Comparison of ENCODE assay signal across 20 cellular contexts in the genomic region with DNA sequence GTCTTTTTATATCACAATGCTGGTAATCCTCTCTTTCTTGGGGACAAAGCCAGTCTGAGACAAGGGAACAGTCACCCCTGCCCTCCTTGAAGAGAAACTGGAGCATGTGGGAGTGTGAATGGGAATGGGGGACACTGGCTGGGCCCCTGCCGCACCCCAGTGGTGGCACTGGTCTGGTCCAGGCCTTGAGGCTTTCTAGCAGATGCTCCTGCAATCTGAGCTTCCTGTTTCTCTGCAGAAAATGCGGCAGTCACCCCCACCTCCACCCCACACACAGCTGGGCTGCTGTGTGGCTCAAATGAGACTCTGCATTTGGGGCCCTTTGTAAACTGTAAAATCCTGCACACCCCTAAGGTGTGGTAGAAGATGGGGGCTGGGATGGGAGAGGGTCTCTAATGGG. TPM values are rescaled to one million over a fixed set of nuclear protein-coding genes. Genes with fewer than 3 reads are reported as not detected.
DNase-seq lines count a peak whose midpoint lies in the region; ATAC-seq lines count a peak whose summit lies in the region.
"Had no signal": no experiment of that assay in that cellular context is flagged by ENCODE, and none has a peak within 500 bp of the region (broad histone marks: within the 10 kb centered on the region; RNA-seq: fewer than 3 reads in every experiment).

No MANE protein-coding gene starts in this region.

- no peaks in the 10 kb centered on the region for H3K36me3 Mint-ChIP-seq in memory B cell

- H4K20me1 ChIP-seq in BLaER1 treated with 17β-estradiol and CSF1 and Interleukin-3, amounts not matched to agents 10 nM and 100 nM = peaks cover 0 to 64% (median 38%) of the 10 kb centered on the region in 11 experiments; a peak in 18 of 22 replicates

- 77% methylated on average over 2 of the region's 2 CpGs for WGBS in HUES64

- H3K4me1 Mint-ChIP-seq in memory B cell = peaks cover 14% of the 10 kb centered on the region

- H3K27ac Mint-ChIP-seq in memory B cell = no peak overlapping the region
- H3K27ac Mint-ChIP-seq: CD14-positive monocyte; T-helper 1 cell treated with Interleukin-12 subunit alpha and Interleukin-12 subunit beta and Interleukin-4 antibody, amounts not matched to agents 30 μg/mL and 1 μg/mL, for 36 hours had no signal

- H3K27ac ChIP-seq in BLaER1 treated with 17β-estradiol and CSF1 and Interleukin-3, amounts not matched to agents 10 nM and 100 nM = no peak overlapping the region
- peak overlapping the region; percentile 13; the same call in 1 of the 2 replicates for H3K27ac ChIP-seq in HUES64 (ENCODE audit: low read depth, low read length)
- H3K27ac ChIP-seq: Peyer's patch had no signal

- no peaks in the 10 kb centered on the region for H3K9me3 ChIP-seq in BLaER1 treated with 17β-estradiol and CSF1 and Interleukin-3, amounts not matched to agents 10 nM and 100 nM (replicated peaks in 1 of 11)
- no peaks in the 10 kb centered on the region for H3K9me3 ChIP-seq in HUES64 (ENCODE audit: insufficient read depth, low read depth, low read length)
- H3K9me3 ChIP-seq: Caco-2, Peyer's patch, SK-N-SH had no signal

- no peaks in the 10 kb centered on the region for H3K27me3 Mint-ChIP-seq in memory B cell

- ATAC-seq in memory B cell (ENCODE audit: low read depth) (peak; percentile 67), GM18909 (IDR thresholded peaks at IDR 0.05; ENCODE audit: poor library complexity, unreplicated experiment) (no peak)

- peaks cover 5 to 24% (median 20%) of the 10 kb centered on the region in 11 experiments; a peak in 19 of 22 replicates for H3K36me3 ChIP-seq in BLaER1 treated with 17β-estradiol and CSF1 and Interleukin-3, amounts not matched to agents 10 nM and 100 nM
- no peaks in the 10 kb centered on the region for H3K36me3 ChIP-seq in HUES64 (ENCODE audit: insufficient read depth, low read length)
- H3K36me3 ChIP-seq: Peyer's patch had no signal

- peaks cover 23 to 46% (median 40%) of the 10 kb centered on the region in 10 experiments for H3K4me1 ChIP-seq in BLaER1 treated with 17β-estradiol and CSF1 and Interleukin-3, amounts not matched to agents 10 nM and 100 nM
- peaks cover 12% of the 10 kb centered on the region; the same call in 1 of the 2 replicates for H3K4me1 ChIP-seq in HUES64 (ENCODE audit: insufficient read depth, low read length)

- peak overlapping the region; percentile 22 to 56 (median 46); a peak in 17 of 22 replicates for H3K4me2 ChIP-seq in BLaER1 treated with 17β-estradiol and CSF1 and Interleukin-3, amounts not matched to agents 10 nM and 100 nM
- H3K4me2 ChIP-seq: SK-N-SH had no signal

- no peaks in the 10 kb centered on the region for H3K27me3 ChIP-seq in BLaER1 treated with 17β-estradiol and CSF1 and Interleukin-3, amounts not matched to agents 10 nM and 100 nM
- no peaks in the 10 kb centered on the region for H3K27me3 ChIP-seq in HUES64 (ENCODE audit: insufficient read depth, low read length)
- H3K27me3 ChIP-seq: Peyer's patch had no signal

- no peak overlapping the region for H3K4me3 ChIP-seq in BLaER1 treated with 17β-estradiol and CSF1 and Interleukin-3, amounts not matched to agents 10 nM and 100 nM
- no peak overlapping the region for H3K4me3 ChIP-seq in HUES64 (ENCODE audit: low read length)
- H3K4me3 ChIP-seq: Peyer's patch had no signal

- peak; percentile 17 for DNase-seq in NOMO-1 treated with DMSO at 0.1 percent for 48 hours (lab: John Stamatoyannopoulos, UW; ENCODE audit: unreplicated experiment)
- no peak for DNase-seq in memory B cell (ENCODE audit: low spot score in 2 of 2)
- no peak for DNase-seq in NCI-H1436 (lab: John Stamatoyannopoulos, UW)
- no peak for DNase-seq in HK-2 (ENCODE audit: unreplicated experiment)
- DNase-seq: Caco-2, DMS53, HCEC 1CT, IMR-90, NCI-H1092 treated with DMSO at 0.1 percent for 48 hours, NCI-H1694, NCI-H2227 treated with DMSO at 0.1 percent for 48 hours, NCI-H526 treated with DMSO at 0.1 percent for 48 hours, Peyer's patch, Right ventricle myocardium superior, SK-N-SH had no signal

- peak overlapping the region in 1 of 11 experiments; percentile 20; a peak in 3 of 22 replicates for H3K9ac ChIP-seq in BLaER1 treated with 17β-estradiol and CSF1 and Interleukin-3, amounts not matched to agents 10 nM and 100 nM
- H3K9ac ChIP-seq in HUES64 (ENCODE audit: low read depth, low read length) = no peak overlapping the region
- H3K9ac ChIP-seq: SK-N-SH had no signal

- H3K4me3 Mint-ChIP-seq in memory B cell = no peak overlapping the region
- H3K4me3 Mint-ChIP-seq: CD14-positive monocyte; T-helper 1 cell treated with Interleukin-12 subunit alpha and Interleukin-12 subunit beta and Interleukin-4 antibody, amounts not matched to agents 30 μg/mL and 1 μg/mL, for 36 hours had no signal

- no peaks in the 10 kb centered on the region for H3K9me3 Mint-ChIP-seq in memory B cell
- H3K9me3 Mint-ChIP-seq: CD14-positive monocyte; T-helper 1 cell treated with Interleukin-12 subunit alpha and Interleukin-12 subunit beta and Interleukin-4 antibody, amounts not matched to agents 30 μg/mL and 1 μg/mL, for 36 hours had no signal

RNA-seq across cellular contexts. Expression of gene MARK2, which starts 6.6 kb away (rescaled TPM):
- polyA plus RNA-seq in HUES64 (2013, experiment 1 of 2) = 25.6 TPM
- 25.6 TPM for polyA plus RNA-seq in HUES64 (2013, experiment 2 of 2)

RNA-seq across cellular contexts. Expression of gene SPINDOC, which starts 19.1 kb away (rescaled TPM):
- 55.0 TPM for polyA plus RNA-seq in HUES64 (2013, experiment 1 of 2)
- 61.0 TPM for polyA plus RNA-seq in HUES64 (2013, experiment 2 of 2)
